ENCODE assay signal across 8 cellular contexts in genomic region chr11:112837162-112837826, GRCh38.
DNase-seq lines count a peak whose midpoint lies in the region; ATAC-seq and TF ChIP-seq lines count a peak whose summit lies in the region.

No MANE protein-coding gene starts in this region.

- no peak overlapping the region for H3K4me3 Mint-ChIP-seq in HFFc6

- H3K9me3 ChIP-seq in Karpas-422 (ENCODE audit: low read length) (no peaks in the 10 kb centered on the region), vagina (no peaks in the 10 kb centered on the region), smooth muscle cell (replicated peaks; ENCODE audit: low read depth) (no peaks in the 10 kb centered on the region)

- peaks cover 60% of the 10 kb centered on the region for H3K9me3 Mint-ChIP-seq in HFFc6

- H2AFZ ChIP-seq in Karpas-422 (ENCODE audit: low read length), result no peak overlapping the region
- no peak overlapping the region for H2AFZ ChIP-seq in smooth muscle cell (ENCODE audit: low read depth)

- no peaks in the 10 kb centered on the region for H3K27me3 Mint-ChIP-seq in HFFc6 (ENCODE audit: insufficient read depth)

- 0 out of 3 replicates have a peak, but pooled peaks have one; percentile 35 for ATAC-seq in SK-N-SH treated with all-trans-retinoic acid at 6 μM for 48 hours
- no peak for ATAC-seq in HG02759 (IDR thresholded peaks at IDR 0.05; ENCODE audit: unreplicated experiment)

- 90% methylated on average over 8 of the region's 8 CpGs for WGBS in smooth muscle cell (ENCODE audit: low lambda C conversion rate)

- no peak overlapping the region for H3K27ac ChIP-seq in Karpas-422 (ENCODE audit: low read length)
- H3K27ac ChIP-seq in vagina, result no peak overlapping the region
- H3K27ac ChIP-seq in smooth muscle cell (ENCODE audit: low read depth), result no peak overlapping the region

- no peak overlapping the region for H3K27ac Mint-ChIP-seq in HFFc6

- H3K79me2 ChIP-seq in Karpas-422 (ENCODE audit: low read length) (no peaks in the 10 kb centered on the region), smooth muscle cell (ENCODE audit: low read depth) (no peaks in the 10 kb centered on the region)

- H3K4me1 ChIP-seq in Karpas-422 (ENCODE audit: low read length) (peaks cover 27% of the 10 kb centered on the region), vagina (no peaks in the 10 kb centered on the region), smooth muscle cell (ENCODE audit: low read depth) (peaks cover 7% of the 10 kb centered on the region)

- no peak overlapping the region for H3K9ac ChIP-seq in Karpas-422 (ENCODE audit: low read length)
- no peak overlapping the region for H3K9ac ChIP-seq in smooth muscle cell (ENCODE audit: low read depth)

- H3K4me3 ChIP-seq in Karpas-422 (ENCODE audit: low read length), result no peak overlapping the region
- no peak overlapping the region for H3K4me3 ChIP-seq in vagina
- H3K4me3 ChIP-seq in smooth muscle cell, result no peak overlapping the region

- H4K20me1 ChIP-seq in Karpas-422 (ENCODE audit: insufficient read depth, low read depth, low read length) (no peaks in the 10 kb centered on the region), smooth muscle cell (ENCODE audit: low read depth) (no peaks in the 10 kb centered on the region)

- H3K4me1 Mint-ChIP-seq in HFFc6 (ENCODE audit: low read depth), result no peaks in the 10 kb centered on the region

- DNase-seq in Ammon's horn (ENCODE audit: low spot score) (peak; percentile 83), Karpas-422 (peak; percentile 58), iPS-NIHi11 (ENCODE audit: low spot score) (peak; percentile 26), HFFc6 (no peak), vagina (ENCODE audit: extremely low spot score in 2 of 2) (no peak), smooth muscle cell (lab: John Stamatoyannopoulos, UW; ENCODE audit: unreplicated experiment) (no peak)

- H3K36me3 ChIP-seq in Karpas-422 (ENCODE audit: insufficient read depth, low read length) (no peaks in the 10 kb centered on the region), vagina (no peaks in the 10 kb centered on the region), smooth muscle cell (ENCODE audit: low read depth) (no peaks in the 10 kb centered on the region)

- no peaks in the 10 kb centered on the region for H3K27me3 ChIP-seq in Karpas-422 (ENCODE audit: low read length)
- H3K27me3 ChIP-seq in vagina, result no peaks in the 10 kb centered on the region
- H3K27me3 ChIP-seq in smooth muscle cell (ENCODE audit: low read depth), result peaks cover 7% of the 10 kb centered on the region

- H3F3A ChIP-seq in smooth muscle cell (ENCODE audit: low read depth), result no peaks in the 10 kb centered on the region

- TF ChIP-seq CTCF in HFFc6 (IDR thresholded peaks at IDR 0.05) (no peak), vagina (IDR thresholded peaks at IDR 0.05) (no peak), smooth muscle cell (IDR thresholded peaks at IDR 0.05; ENCODE audit: borderline replicate concordance, insufficient read depth, poor library complexity, severe bottlenecking) (no peak)

- H3K36me3 Mint-ChIP-seq in HFFc6 (ENCODE audit: low read depth), result no peaks in the 10 kb centered on the region

- no peak for TF ChIP-seq POLR2A in vagina (IDR thresholded peaks at IDR 0.05)

- H3K4me2 ChIP-seq in Karpas-422 (ENCODE audit: low read depth, low read length, poor library complexity, severe bottlenecking) (no peak overlapping the region), smooth muscle cell (no peak overlapping the region)

- no peaks in the 10 kb centered on the region for H3K9me2 ChIP-seq in Karpas-422 (replicated peaks; ENCODE audit: insufficient read depth, low read length)

- intact Hi-C loops in vagina (cut with DNase I), result no loop called here

TF ChIP-seq in SK-N-SH treated with all-trans-retinoic acid at 6 μM for 48 hours, 23 proteins besides CTCF, POLR2A, EP300 and RAD21:
- TF ChIP-seq OSR1 (CRISPR knock-in tag; IDR thresholded peaks at IDR 0.05) (no peak), GLIS3 (CRISPR knock-in tag; IDR thresholded peaks at IDR 0.05) (no peak), CSDC2 (CRISPR knock-in tag; IDR thresholded peaks at IDR 0.05) (no peak), SNAI2 (CRISPR knock-in tag; IDR thresholded peaks at IDR 0.05) (no peak), TCF4 (CRISPR knock-in tag; IDR thresholded peaks at IDR 0.05; ENCODE audit: borderline replicate concordance) (no peak), ZNF8 (CRISPR knock-in tag; IDR thresholded peaks at IDR 0.05) (no peak), ZNF70 (CRISPR knock-in tag; IDR thresholded peaks at IDR 0.05) (no peak), ZNF565 (CRISPR knock-in tag; conservative IDR thresholded peaks at IDR 0.05; ENCODE audit: low read depth) (no peak), ZFP30 (CRISPR knock-in tag; IDR thresholded peaks at IDR 0.05) (no peak), BACH2 (CRISPR knock-in tag; IDR thresholded peaks at IDR 0.05; ENCODE audit: borderline replicate concordance) (no peak), ARNTL (CRISPR knock-in tag; IDR thresholded peaks at IDR 0.05; ENCODE audit: borderline replicate concordance, low read depth) (no peak), CSRNP3 (CRISPR knock-in tag; IDR thresholded peaks at IDR 0.05) (no peak)

Comparison
In these comparisons a context has a peak if more than half of its experiments do, and no peak if none do; other contexts are left out.
1. DNase-seq: peak in Ammon's horn (single experiment), Karpas-422 (single experiment) and iPS-NIHi11 (single experiment); none in HFFc6 (single experiment), vagina (0 of 2) and smooth muscle cell (single experiment).